2 cellular contexts compared by ENCODE assay signal in genomic region chr10:69893271-69893900, GRCh38.
A peak's percentile ranks its signal among the peaks of the same experiment; 100 is the strongest.
TF ChIP-seq lines count a peak whose summit lies in the region.

No MANE protein-coding gene starts in this region.

TF ChIP-seq in liver, 16 proteins besides CTCF, POLR2A, EP300 and RAD21 (continued from another document):
- no peak for TF ChIP-seq ATF3 (IDR thresholded peaks at IDR 0.05)
- TF ChIP-seq NR2F2 (IDR thresholded peaks at IDR 0.05), result no peak
- peak; percentile 83 for TF ChIP-seq SP1 (IDR thresholded peaks at IDR 0.05)
- TF ChIP-seq HNF4G (IDR thresholded peaks at IDR 0.05), result peak; percentile 72
- TF ChIP-seq REST (IDR thresholded peaks at IDR 0.05), result no peak
- TF ChIP-seq RXRA (IDR thresholded peaks at IDR 0.05), result peak; percentile 81 to 83
- no peak for TF ChIP-seq EGR1 (IDR thresholded peaks at IDR 0.05; ENCODE audit: low read depth in 2 of 2)
- no peak for TF ChIP-seq YY1 (IDR thresholded peaks at IDR 0.05)
- TF ChIP-seq JUND (IDR thresholded peaks at IDR 0.05), result peak; percentile 34 to 50
- no peak for TF ChIP-seq GABPA (IDR thresholded peaks at IDR 0.05 in 1 of 2, conservative IDR thresholded peaks at IDR 0.05 in 1 of 2)
- no peak for TF ChIP-seq FOXA1 (IDR thresholded peaks at IDR 0.05)
- TF ChIP-seq HNF4A (conservative IDR thresholded peaks at IDR 0.05), result peak; percentile 88 to 90
- TF ChIP-seq MAX (IDR thresholded peaks at IDR 0.05), result peak; percentile 27

TF ChIP-seq in HepG2, 621 proteins besides CTCF, POLR2A, EP300 and RAD21 (continued from another document):
- TF ChIP-seq ZNF407 (CRISPR knock-in tag; IDR thresholded peaks at IDR 0.05; ENCODE audit: not compliant biosample characterization), result no peak
- TF ChIP-seq ATAD3A (CRISPR knock-in tag; IDR thresholded peaks at IDR 0.05), result no peak
- no peak for TF ChIP-seq KAT7 (CRISPR knock-in tag; IDR thresholded peaks at IDR 0.05; ENCODE audit: borderline replicate concordance)
- TF ChIP-seq NR0B2 (CRISPR knock-in tag; IDR thresholded peaks at IDR 0.05), result no peak
- no peak for TF ChIP-seq RFX3 (CRISPR knock-in tag; IDR thresholded peaks at IDR 0.05)
- no peak for TF ChIP-seq USF2 (IDR thresholded peaks at IDR 0.05; ENCODE audit: low read depth, low read length)
- TF ChIP-seq USF2 (CRISPR knock-in tag; IDR thresholded peaks at IDR 0.05; ENCODE audit: borderline replicate concordance), result no peak
- TF ChIP-seq BORCS8-MEF2B (CRISPR knock-in tag; IDR thresholded peaks at IDR 0.05), result no peak
- no peak for TF ChIP-seq TEF (CRISPR knock-in tag; IDR thresholded peaks at IDR 0.05)
- no peak for TF ChIP-seq ARID4A (CRISPR knock-in tag; IDR thresholded peaks at IDR 0.05; ENCODE audit: borderline replicate concordance)
- TF ChIP-seq ZNF7 (CRISPR knock-in tag; IDR thresholded peaks at IDR 0.05), result no peak
- no peak for TF ChIP-seq NRL (CRISPR knock-in tag; IDR thresholded peaks at IDR 0.05; ENCODE audit: borderline replicate concordance)
